ENCODE assay signal across 19 cellular contexts in genomic region chr3:25433868-25434267, GRCh38. TPM values are rescaled to one million over a fixed set of nuclear protein-coding genes. Genes with fewer than 3 reads are reported as not detected.
DNase-seq lines count a peak whose midpoint lies in the region; ATAC-seq and TF ChIP-seq lines count a peak whose summit lies in the region.
"Had no signal": no experiment of that assay in that cellular context is flagged by ENCODE, and none has a peak within 500 bp of the region (broad histone marks: within the 10 kb centered on the region; RNA-seq: fewer than 3 reads in every experiment).

No MANE protein-coding gene starts in this region.

- H3K4me1 ChIP-seq in mammary epithelial cell (ENCODE audit: insufficient read depth, low read length) (no peaks in the 10 kb centered on the region), smooth muscle cell (ENCODE audit: low read depth) (peaks cover 66% of the 10 kb centered on the region)
- H3K4me1 ChIP-seq: BLaER1, foreskin keratinocyte had no signal

- H3K4me2 ChIP-seq in mammary epithelial cell (ENCODE audit: insufficient read depth, low read depth, low read length), result no peak overlapping the region
- peak overlapping the region; percentile 93 for H3K4me2 ChIP-seq in smooth muscle cell
- H3K4me2 ChIP-seq: BLaER1 had no signal

- H3K4me3 ChIP-seq in mammary epithelial cell (replicated peaks in 1 of 3; ENCODE audit: insufficient read depth in 1 of 3, low read depth in 2 of 3, low read length in 3 of 3) (no peak overlapping the region), smooth muscle cell (peak overlapping the region; percentile 71)
- H3K4me3 ChIP-seq: BLaER1 had no signal

- ATAC-seq in left lobe of liver, result peak; percentile 45
- no peak for ATAC-seq in HG02973 (IDR thresholded peaks at IDR 0.05; ENCODE audit: unreplicated experiment)
- ATAC-seq: activated CD8-positive, alpha-beta T cell treated with anti-CD3 and anti-CD28 coated beads for 36 hours; foreskin keratinocyte had no signal

- H3K79me2 ChIP-seq in mammary epithelial cell (ENCODE audit: insufficient read depth, low read length) (no peaks in the 10 kb centered on the region), smooth muscle cell (ENCODE audit: low read depth) (peaks cover 96% of the 10 kb centered on the region)

- peaks cover 36% of the 10 kb centered on the region for H3F3A ChIP-seq in smooth muscle cell (ENCODE audit: low read depth)

- CTCF ChIA-PET in mammary epithelial cell (lab: Charles Lee; ENCODE audit: low non-redundant PET), result interaction anchor here (0.6 kb wide), 1 partner anchor 152 kb away, joined by 3 read pairs; no protein-coding TSS in a partner anchor

- H3K27me3 ChIP-seq in mammary epithelial cell (ENCODE audit: insufficient read depth, low read length) (peaks cover 2% of the 10 kb centered on the region), smooth muscle cell (ENCODE audit: low read depth) (no peaks in the 10 kb centered on the region)

- intact Hi-C loops in mammary epithelial cell (cut with micrococcal nuclease), result no loop called here

- no peaks in the 10 kb centered on the region for H3K9me3 ChIP-seq in mammary epithelial cell (replicated peaks; ENCODE audit: insufficient read depth, low read length)
- no peaks in the 10 kb centered on the region for H3K9me3 ChIP-seq in smooth muscle cell (replicated peaks; ENCODE audit: low read depth)
- H3K9me3 ChIP-seq: BLaER1 had no signal

- H3K36me3 ChIP-seq in mammary epithelial cell (ENCODE audit: insufficient read depth, low read length) (no peaks in the 10 kb centered on the region), smooth muscle cell (ENCODE audit: low read depth) (no peaks in the 10 kb centered on the region)
- H3K36me3 ChIP-seq: BLaER1 had no signal

- in situ Hi-C loops in mammary epithelial cell (cut with MboI; ENCODE audit: low sequenced_read_pairs in 2 of 2), result no loop called here

- dilution Hi-C loops in mammary epithelial cell (cut with HindIII; ENCODE audit: low sequenced_read_pairs), result no loop called here

- H2AFZ ChIP-seq in mammary epithelial cell (ENCODE audit: low read depth, low read length) (no peak overlapping the region), smooth muscle cell (ENCODE audit: low read depth) (no peak overlapping the region)

- H3K27ac ChIP-seq in mammary epithelial cell (ENCODE audit: insufficient read depth, low read depth, low read length) (no peak overlapping the region), smooth muscle cell (ENCODE audit: low read depth) (peak overlapping the region; percentile 89)
- H3K27ac ChIP-seq: BLaER1, foreskin keratinocyte had no signal

- WGBS in mammary epithelial cell (ENCODE audit: low coverage, missing lambda C conversion rate), result 78% methylated on average over 5 of the region's 5 CpGs
- 24% methylated on average over 5 of the region's 5 CpGs for WGBS in smooth muscle cell (ENCODE audit: low lambda C conversion rate)

- H4K20me1 ChIP-seq in mammary epithelial cell (ENCODE audit: insufficient read depth, low read length), result no peaks in the 10 kb centered on the region
- no peaks in the 10 kb centered on the region for H4K20me1 ChIP-seq in smooth muscle cell (ENCODE audit: low read depth)
- H4K20me1 ChIP-seq: BLaER1 had no signal

- TF ChIP-seq CTCF in mammary epithelial cell (conservative IDR thresholded peaks at IDR 0.05 in 1 of 2, IDR thresholded peaks at IDR 0.05 in 1 of 2; ENCODE audit: extremely low read depth in 1 of 2, insufficient read depth in 1 of 2, low read depth in 1 of 2, low read length in 2 of 2), result no peak
- TF ChIP-seq CTCF in smooth muscle cell (IDR thresholded peaks at IDR 0.05; ENCODE audit: borderline replicate concordance, insufficient read depth, poor library complexity, severe bottlenecking), result no peak

- no peak overlapping the region for H3K9ac ChIP-seq in mammary epithelial cell (ENCODE audit: insufficient read depth, low read length)
- no peak overlapping the region for H3K9ac ChIP-seq in smooth muscle cell (ENCODE audit: low read depth)
- H3K9ac ChIP-seq: BLaER1 had no signal

- BruUV-seq in mammary epithelial cell (replicated peaks; lab: Mats Ljungman, UMichigan), result no TSS peak

- DNase-seq in HT1080 (ENCODE audit: low read depth) (peak; percentile 15), mammary epithelial cell (peak; percentile 15), left lobe of liver (ENCODE audit: low spot score) (no peak), smooth muscle cell (lab: John Stamatoyannopoulos, UW; ENCODE audit: unreplicated experiment) (no peak), NCI-H774 (lab: John Stamatoyannopoulos, UW) (no peak)
- no peak for DNase-seq in activated CD4-positive, alpha-beta T cell treated with anti-CD3 and anti-CD28 coated beads for 4 hours
- no peak for DNase-seq in activated CD8-positive, alpha-beta memory T cell treated with anti-CD3 and anti-CD28 coated beads, Interleukin-2, amount 50 U/mL, for 4 hours
- DNase-seq: activated CD8-positive, alpha-beta T cell treated with anti-CD3 and anti-CD28 coated beads for 36 hours; activated naive CD4-positive, alpha-beta T cell; foreskin keratinocyte; GF-D8; Kasumi-1; left colon; occipital lobe; stimulated activated naive CD4-positive, alpha-beta T cell; T-helper 2 cell had no signal

RNA-seq across cellular contexts. Expression of gene RARB, which starts 5.8 kb away (rescaled TPM):
- 0.40 TPM in 2 replicates for total RNA-seq in HT1080 (2014; rRNA removed; shearing (Covaris generic))
- polyA plus RNA-seq in HT1080 (2015; cell fraction: cytosol; rRNA removed), result 4.9 and 6.8 TPM in 2 replicates
- polyA plus RNA-seq in HT1080 (2015; cell fraction: nucleus; rRNA removed), result 5.2 and 6.0 TPM in 2 replicates
- total RNA-seq in mammary epithelial cell (1 to 10 TPM in 1 of 2 donors, under 1 TPM in 1; 0.59 to 8.2 TPM), left lobe of liver (2.2 TPM), smooth muscle cell (106 and 129 TPM in 2 replicates)
- polyA plus RNA-seq in mammary epithelial cell (0.08 TPM), smooth muscle cell (62.8 and 88.1 TPM in 2 replicates)
- polyA minus RNA-seq in mammary epithelial cell, result 9.0 TPM
- total RNA-seq: activated CD8-positive, alpha-beta T cell treated with anti-CD3 and anti-CD28 coated beads for 36 hours; foreskin keratinocyte; OCI-LY7 had no signal
- polyA plus RNA-seq: foreskin keratinocyte had no signal

Comparison
In these comparisons a context has a peak if more than half of its experiments do, and no peak if none do; other contexts are left out.
1. DNase-seq: peak in HT1080 (single experiment) and mammary epithelial cell (single experiment); none in left lobe of liver (single experiment), smooth muscle cell (single experiment), activated CD4-positive, alpha-beta T cell treated with anti-CD3 and anti-CD28 coated beads for 4 hours (0 of 2), NCI-H774 (single experiment) and activated CD8-positive, alpha-beta memory T cell treated with anti-CD3 and anti-CD28 coated beads, Interleukin-2, amount 50 U/mL, for 4 hours (single experiment).
2. RNA of gene RARB, which starts 5.8 kb away (total RNA-seq): 106 to 129 TPM in smooth muscle cell; 0.59 to 8.2 TPM in mammary epithelial cell, 2.2 TPM in left lobe of liver (single experiment) and 0.40 TPM in HT1080; every median in the first group is over 10 times any median in the second.